ENCODE assay signal across 26 cellular contexts in the genomic region with DNA sequence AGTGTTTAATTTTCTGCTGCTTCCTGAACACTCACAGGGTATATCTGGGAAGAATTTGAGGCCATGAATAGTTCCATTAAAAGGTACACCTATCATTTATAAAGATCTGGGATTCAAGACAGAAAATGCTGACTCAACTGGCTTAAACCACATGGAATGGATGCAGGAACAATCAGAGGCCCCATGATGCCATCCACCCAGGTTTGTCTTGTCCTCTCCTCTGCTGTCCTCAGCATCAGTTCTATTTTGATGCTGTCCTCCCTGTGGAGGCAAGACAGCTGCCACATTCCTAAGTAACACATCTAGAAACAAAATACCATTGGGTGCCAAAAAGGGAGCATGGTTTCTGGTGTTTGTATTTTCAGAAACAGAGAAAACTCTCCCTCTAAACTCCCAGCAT.
"Had no signal": no experiment of that assay in that cellular context is flagged by ENCODE, and none has a peak within 500 bp of the region (broad histone marks: within the 10 kb centered on the region; RNA-seq: fewer than 3 reads in every experiment).

No MANE protein-coding gene starts in this region.

- ATAC-seq: esophagus mucosa; foreskin keratinocyte; gastroesophageal sphincter; heart left ventricle; left lobe of liver; natural killer cell; sciatic nerve; stimulated activated memory B cell treated with anti-CD40 and anti-IgM and Interleukin-4, amounts not matched to agents 10 μg/mL and 1 μg/mL and 100 μg/mL, for 72 hours; stimulated activated naive CD8-positive, alpha-beta T cell treated with anti-CD3 and anti-CD28 coated beads, Interleukin-15, Interleukin-2, amounts not matched to agents 100 U/mL and 50 U/mL, for 24 hours had no signal

- H3K36me3 ChIP-seq: gastroesophageal sphincter, heart left ventricle, spleen, tibial artery, upper lobe of left lung had no signal

- H3K4me3 ChIP-seq: gastroesophageal sphincter, heart left ventricle, hepatocyte, lung, spleen, testis, tibial artery, upper lobe of left lung had no signal

- H3K36me3 Mint-ChIP-seq: stimulated activated memory B cell treated with anti-CD40 and anti-IgM and Interleukin-4, amounts not matched to agents 10 μg/mL and 1 μg/mL and 100 μg/mL, for 72 hours had no signal

- H3K4me1 Mint-ChIP-seq: neural crest cell; stimulated activated memory B cell treated with anti-CD40 and anti-IgM and Interleukin-4, amounts not matched to agents 10 μg/mL and 1 μg/mL and 100 μg/mL, for 72 hours had no signal

- DNase-seq: effector CD8-positive, alpha-beta T cell; endodermal cell; foreskin keratinocyte; heart left ventricle; kidney; mesenchymal stem cell; midbrain; natural killer cell; spleen; stimulated activated CD4-positive, alpha-beta T cell treated with anti-CD3 and anti-CD28 coated beads, Interleukin-4, amount 100 ng/mL, for 4 hours; stimulated activated naive CD8-positive, alpha-beta T cell treated with anti-CD3 and anti-CD28 coated beads, Interleukin-15, Interleukin-2, amounts not matched to agents 100 U/mL and 50 U/mL, for 24 hours; substantia nigra; testis; tibial artery; upper lobe of left lung had no signal

- H3K4me3 Mint-ChIP-seq: endodermal cell; natural killer cell; neural crest cell; stimulated activated memory B cell treated with anti-CD40 and anti-IgM and Interleukin-4, amounts not matched to agents 10 μg/mL and 1 μg/mL and 100 μg/mL, for 72 hours had no signal

- H3K9me3 ChIP-seq: gastroesophageal sphincter, heart left ventricle, testis, tibial artery, upper lobe of left lung had no signal

- H3K4me2 ChIP-seq: hepatocyte had no signal

- H3K79me2 ChIP-seq: hepatocyte, parathyroid adenoma had no signal

- H3K27ac Mint-ChIP-seq: endodermal cell; natural killer cell; progenitor cell of endocrine pancreas; stimulated activated memory B cell treated with anti-CD40 and anti-IgM and Interleukin-4, amounts not matched to agents 10 μg/mL and 1 μg/mL and 100 μg/mL, for 72 hours had no signal

- H3K9me3 Mint-ChIP-seq: natural killer cell; stimulated activated memory B cell treated with anti-CD40 and anti-IgM and Interleukin-4, amounts not matched to agents 10 μg/mL and 1 μg/mL and 100 μg/mL, for 72 hours had no signal

- H3K27ac ChIP-seq: epithelial cell of prostate, foreskin keratinocyte, gastroesophageal sphincter, heart left ventricle, hepatocyte, parathyroid adenoma, spleen, testis, tibial artery, upper lobe of left lung had no signal

- H2AFZ ChIP-seq: hepatocyte, parathyroid adenoma had no signal

- H3K4me1 ChIP-seq: foreskin keratinocyte, heart left ventricle, spleen, testis, tibial artery, upper lobe of left lung had no signal

- H3K27me3 ChIP-seq: gastroesophageal sphincter, hepatocyte, spleen, testis, tibial artery, upper lobe of left lung had no signal

- H3K9ac ChIP-seq: parathyroid adenoma had no signal
